15 cellular contexts compared by ENCODE assay signal in genomic region chr6:43903739-43904290, GRCh38.
"Had no signal": no experiment of that assay in that cellular context is flagged by ENCODE, and none has a peak within 500 bp of the region (broad histone marks: within the 10 kb centered on the region; RNA-seq: fewer than 3 reads in every experiment).

No MANE protein-coding gene starts in this region.

- H3K4me3 ChIP-seq: mucosa of descending colon, right atrium auricular region, smooth muscle cell, suprapubic skin, tibial artery, upper lobe of right lung, vagina had no signal

- H3K4me1 ChIP-seq: foreskin keratinocyte, right atrium auricular region, suprapubic skin, tibial artery, upper lobe of right lung, vagina had no signal

- H3K27me3 ChIP-seq: right atrium auricular region, upper lobe of right lung, vagina had no signal

- H3K4me1 Mint-ChIP-seq: naive thymus-derived CD8-positive, alpha-beta T cell; neural crest cell had no signal

- H3K9me3 Mint-ChIP-seq: endodermal cell; naive thymus-derived CD8-positive, alpha-beta T cell; neural crest cell had no signal

- H3K36me3 ChIP-seq: right atrium auricular region, suprapubic skin, tibial artery, upper lobe of right lung, vagina had no signal

- H3K9me3 ChIP-seq: mucosa of descending colon, right atrium auricular region, suprapubic skin, tibial artery, upper lobe of right lung, vagina had no signal

- ATAC-seq: foreskin keratinocyte; left colon; mucosa of descending colon; naive thymus-derived CD8-positive, alpha-beta T cell; stimulated activated naive CD8-positive, alpha-beta T cell treated with anti-CD3 and anti-CD28 coated beads, Interleukin-15, Interleukin-2, amounts not matched to agents 100 U/mL and 50 U/mL, for 24 hours; upper lobe of right lung had no signal

- DNase-seq: endodermal cell; erythroblast; foreskin keratinocyte; left colon; mucosa of descending colon; naive thymus-derived CD8-positive, alpha-beta T cell; stimulated activated CD4-positive, alpha-beta T cell treated with anti-CD3 and anti-CD28 coated beads, Interleukin-2, amount 100 ng/mL, for 48 hours; stimulated activated naive CD8-positive, alpha-beta T cell treated with anti-CD3 and anti-CD28 coated beads, Interleukin-15, Interleukin-2, amounts not matched to agents 100 U/mL and 50 U/mL, for 24 hours; tibial artery; upper lobe of right lung had no signal

- H3K4me3 Mint-ChIP-seq: endodermal cell; naive thymus-derived CD8-positive, alpha-beta T cell; neural crest cell had no signal

- H3K27ac Mint-ChIP-seq: endodermal cell had no signal

- H3K36me3 Mint-ChIP-seq: naive thymus-derived CD8-positive, alpha-beta T cell had no signal
